In genomic region chr17:28467456-28468025, GRCh38 we compare ENCODE assay signal across 14 cellular contexts. TPM values are rescaled to one million over a fixed set of nuclear protein-coding genes. Genes with fewer than 3 reads are reported as not detected.
DNase-seq lines count a peak whose midpoint lies in the region; TF ChIP-seq lines count a peak whose summit lies in the region.
"Had no signal": no experiment of that assay in that cellular context is flagged by ENCODE, and none has a peak within 500 bp of the region (broad histone marks: within the 10 kb centered on the region; RNA-seq: fewer than 3 reads in every experiment).

No MANE protein-coding gene starts in this region.

- H3K27me3 ChIP-seq in BJ (ENCODE audit: control insufficient read depth, insufficient read depth, low read length) = peaks cover 11% of the 10 kb centered on the region

- in situ Hi-C loops in astrocyte of the cerebellum (cut with HindIII; ENCODE audit: low sequenced_read_pairs) = no loop called here

- DNase-seq in BJ (ENCODE audit: low read depth) (peak; percentile 31), astrocyte of the cerebellum (ENCODE audit: low read depth) (peak; percentile 12), glomerular visceral epithelial cell (ENCODE audit: extremely low spot score) (peak; percentile 12), GM19240 (ENCODE audit: insufficient read length, low spot score) (no peak), islet precursor cell (no peak), NCI-H1436 (lab: John Stamatoyannopoulos, UW) (no peak)
- peak; percentile 14 for DNase-seq in Jurkat, Clone E6-1 (ENCODE audit: low read depth, low spot score)
- DNase-seq in stimulated activated CD4-positive, alpha-beta T cell treated with anti-CD3 and anti-CD28 coated beads, Interleukin-12 subunit alpha, Interleukin-12 subunit beta, amount 100 ng/mL, for 4 hours = no peak
- DNase-seq: activated T-cell treated with anti-CD3 and anti-CD28 coated beads for 4 hours; effector CD4-positive, alpha-beta T cell; mesendoderm; SHP77 treated with DMSO at 0.1 percent for 48 hours; stimulated activated CD4-positive, alpha-beta T cell treated with anti-CD3 and anti-CD28 coated beads, Interleukin-4, amount 100 ng/mL, for 24 hours; stimulated activated naive CD8-positive, alpha-beta T cell treated with anti-CD3 and anti-CD28 coated beads, Interleukin-15, Interleukin-2, amounts not matched to agents 100 U/mL and 50 U/mL, for 24 hours had no signal

- H3K4me3 ChIP-seq in BJ (ENCODE audit: low read depth, low read length) (no peak overlapping the region), astrocyte of the cerebellum (ENCODE audit: low read depth, low read length) (no peak overlapping the region)
- H3K4me3 ChIP-seq in Jurkat, Clone E6-1 (ENCODE audit: low read length) = no peak overlapping the region

- TF ChIP-seq CTCF in BJ (IDR thresholded peaks at IDR 0.05; ENCODE audit: insufficient read depth, low read depth, low read length) (no peak), astrocyte of the cerebellum (IDR thresholded peaks at IDR 0.05; ENCODE audit: low read depth, low read length, missing control alignments) (no peak)

- H3K36me3 ChIP-seq in BJ (ENCODE audit: control insufficient read depth, insufficient read depth, low read length) = no peaks in the 10 kb centered on the region

- CTCF ChIA-PET in BJ (lab: Yijun Ruan, JAX) = interaction anchor here (0.8 to 1.0 kb wide), 2 partner anchors 50 to 662 kb away, joined by 3 read pairs; no protein-coding TSS in a partner anchor

- POLR2A ChIA-PET in BJ (lab: Charles Lee) = no interaction called here

RNA-seq across cellular contexts. Expression of gene SLC13A2, which starts 5.9 kb away (rescaled TPM):
- not detected in 2 replicates for polyA plus RNA-seq in BJ (2011; rRNA removed)
- polyA minus RNA-seq in BJ (2011; rRNA and poly(A)+ RNA removed) = not detected in 2 replicates
- polyA plus RNA-seq in Jurkat, Clone E6-1 (2012; ENCODE audit: insufficient read depth, insufficient read length) = not detected

RNA-seq across cellular contexts. Expression of gene FOXN1, which starts 38.6 kb away (rescaled TPM):
- polyA plus RNA-seq in BJ (2011; rRNA removed) = not detected in 2 replicates
- polyA minus RNA-seq in BJ (2011; rRNA and poly(A)+ RNA removed) = not detected in 2 replicates
- polyA plus RNA-seq in Jurkat, Clone E6-1 (2012; ENCODE audit: insufficient read depth, insufficient read length) = not detected

Comparison
In these comparisons a context has a peak if more than half of its experiments do, and no peak if none do; other contexts are left out.
1. DNase-seq: peak in BJ (single experiment), Jurkat, Clone E6-1 (single experiment), astrocyte of the cerebellum (single experiment) and glomerular visceral epithelial cell (single experiment); none in GM19240 (single experiment), islet precursor cell (single experiment), stimulated activated CD4-positive, alpha-beta T cell treated with anti-CD3 and anti-CD28 coated beads, Interleukin-12 subunit alpha, Interleukin-12 subunit beta, amount 100 ng/mL, for 4 hours (single experiment) and NCI-H1436 (single experiment).